ENCODE assay signal across 8 cellular contexts in the genomic region with DNA sequence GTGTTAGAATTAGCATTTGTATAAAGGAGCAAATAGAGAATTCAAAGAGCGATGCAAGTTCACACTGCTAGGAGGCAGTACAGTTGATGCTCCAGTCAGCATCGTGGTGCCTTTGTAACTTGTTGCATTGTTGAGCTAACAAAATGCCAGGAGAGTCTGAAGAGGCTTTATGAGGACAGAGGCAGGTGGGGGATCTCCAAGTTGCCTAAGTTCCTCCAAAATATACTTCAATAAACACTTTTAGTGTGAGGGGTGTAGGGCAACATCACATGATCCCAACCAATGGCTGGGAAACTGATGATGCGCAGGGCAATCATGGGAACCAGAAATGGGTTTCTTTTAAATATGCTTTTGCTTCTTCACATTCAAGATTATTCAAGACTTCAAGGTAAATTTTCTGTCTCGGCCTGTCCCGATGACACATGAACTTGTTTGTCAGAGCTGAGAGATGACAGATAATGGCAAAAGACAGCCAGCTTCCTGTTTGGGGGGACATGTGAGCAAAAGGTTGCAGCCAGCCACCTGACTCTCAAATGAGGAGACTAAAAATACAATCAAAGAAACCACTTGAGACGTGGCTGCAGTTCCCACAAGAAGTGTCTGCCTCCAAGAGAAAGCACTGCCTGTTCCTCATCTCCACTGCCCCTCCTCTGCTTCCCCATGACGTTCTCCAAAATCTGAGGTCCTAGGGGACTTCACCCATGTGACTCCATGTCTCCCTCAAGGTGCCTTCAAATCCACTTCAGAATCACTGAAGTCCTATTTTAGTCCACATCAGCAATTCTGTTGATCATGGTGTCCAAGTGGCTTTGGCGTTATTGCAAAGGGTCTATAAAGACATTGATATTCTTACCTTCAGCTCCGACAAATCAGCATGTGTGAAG. TPM values are rescaled to one million over a fixed set of nuclear protein-coding genes. Genes with fewer than 3 reads are reported as not detected.
DNase-seq lines count a peak whose midpoint lies in the region; ATAC-seq and TF ChIP-seq lines count a peak whose summit lies in the region.

No MANE protein-coding gene starts in this region.

- H3K27ac ChIP-seq in spleen, result peak overlapping the region in 7 of 8 donors; percentile 43 to 78 (median 67)
- no peak overlapping the region for H3K27ac ChIP-seq in esophagus muscularis mucosa (replicated peaks in 1 of 4)

- DNase-seq in Ammon's horn (ENCODE audit: low spot score), result peak; percentile 32
- DNase-seq in KBM-7, result peak; percentile 81
- peak; percentile 26 for DNase-seq in activated T-cell treated with anti-CD3 and anti-CD28 coated beads for 48 hours (ENCODE audit: low read depth)
- DNase-seq in spleen, result no peak
- DNase-seq in DMS79 treated with DMSO at 0.1 percent for 48 hours (lab: John Stamatoyannopoulos, UW), result no peak
- DNase-seq in esophagus muscularis mucosa (ENCODE audit: extremely low spot score), result no peak
- DNase-seq in amniotic stem cell (lab: John Stamatoyannopoulos, UW), result no peak

- TF ChIP-seq EP300 in esophagus muscularis mucosa (IDR thresholded peaks at IDR 0.05), result no peak

- H3K27me3 ChIP-seq in spleen (replicated peaks in 1 of 7) (no peaks in the 10 kb centered on the region), esophagus muscularis mucosa (no peaks in the 10 kb centered on the region)

- H3K36me3 ChIP-seq in spleen (peaks cover 0 to 22% (median 0%) of the 10 kb centered on the region in 6 donors), esophagus muscularis mucosa (no peaks in the 10 kb centered on the region)

- peak; percentile 57 for ATAC-seq in GM21390 (IDR thresholded peaks at IDR 0.05; ENCODE audit: unreplicated experiment)

- no peak overlapping the region for H3K4me3 ChIP-seq in spleen
- H3K4me3 ChIP-seq in esophagus muscularis mucosa, result no peak overlapping the region

- no peak for TF ChIP-seq CTCF in spleen (IDR thresholded peaks at IDR 0.05 in 8 of 11, conservative IDR thresholded peaks at IDR 0.05 in 3 of 11)
- TF ChIP-seq CTCF in esophagus muscularis mucosa (IDR thresholded peaks at IDR 0.05), result no peak

- WGBS in spleen, 5 donors, result 54 to 58% (median 56%) methylated on average over 9 of the region's 9 CpGs
- WGBS in esophagus muscularis mucosa, result 74% methylated on average over 9 of the region's 9 CpGs

- H3K9me3 ChIP-seq in spleen, result no peaks in the 10 kb centered on the region
- H3K9me3 ChIP-seq in esophagus muscularis mucosa, result no peaks in the 10 kb centered on the region

- H3K4me1 ChIP-seq in spleen, result peaks cover 9 to 80% (median 48%) of the 10 kb centered on the region in 6 donors
- H3K4me1 ChIP-seq in esophagus muscularis mucosa, result peaks cover 0 to 3% (median 0%) of the 10 kb centered on the region in 4 donors

- in situ Hi-C loops in KBM-7 (cut with MboI; ENCODE audit: low pct_unique_long_range_greater_than_20kb, low sequenced_read_pairs), result no loop called here

- intact Hi-C loops in spleen (cut with DNase I; ENCODE audit: low total_unique reads), result no loop called here
- intact Hi-C loops in esophagus muscularis mucosa (cut with DNase I), result no loop called here

- no peak for TF ChIP-seq POLR2A in spleen (IDR thresholded peaks at IDR 0.05)
- TF ChIP-seq POLR2A in esophagus muscularis mucosa (IDR thresholded peaks at IDR 0.05; ENCODE audit: low read depth), result no peak

RNA-seq across cellular contexts. Expression of gene KLHL6, which starts 39.3 kb away (rescaled TPM):
- total RNA-seq in spleen (10 to 100 TPM; 29.4 to 51.8 (median 37.3) TPM), esophagus muscularis mucosa (1 to 10 TPM in 2 of 4 donors, under 1 TPM in 2; 0.71 to 4.1 (median 1.3) TPM)
- polyA plus RNA-seq in spleen, result 10 to 100 TPM; 10.8 to 15.4 (median 15.0) TPM

Comparison
In these comparisons a context has a peak if more than half of its experiments do, and no peak if none do; other contexts are left out.
1. DNase-seq: peak in Ammon's horn (single experiment), KBM-7 (single experiment) and activated T-cell treated with anti-CD3 and anti-CD28 coated beads for 48 hours (single experiment); none in spleen (single experiment), DMS79 treated with DMSO at 0.1 percent for 48 hours (single experiment), esophagus muscularis mucosa (single experiment) and amniotic stem cell (single experiment).
2. H3K27ac ChIP-seq: peak in spleen (7 of 8); none in esophagus muscularis mucosa (0 of 4).
3. RNA of gene KLHL6, which starts 39.3 kb away (total RNA-seq): 29.4 to 51.8 TPM in spleen; 0.71 to 4.1 TPM in esophagus muscularis mucosa; every median in the first group is over 4 times any median in the second.